Comparison of ENCODE assay signal across 11 cellular contexts in genomic region chr4:16598241-16599224, GRCh38.
DNase-seq lines count a peak whose midpoint lies in the region; ATAC-seq and TF ChIP-seq lines count a peak whose summit lies in the region.
"Had no signal": no experiment of that assay in that cellular context is flagged by ENCODE, and none has a peak within 500 bp of the region (broad histone marks: within the 10 kb centered on the region; RNA-seq: fewer than 3 reads in every experiment).

No MANE protein-coding gene starts in this region.

- H3K9me3 Mint-ChIP-seq in GM23338 (no peaks in the 10 kb centered on the region), endothelial cell (ENCODE audit: unreplicated experiment) (no peaks in the 10 kb centered on the region)
- H3K9me3 Mint-ChIP-seq in activated T-helper 1 cell treated with anti-CD3 and anti-CD28 coated beads, Interleukin-12 subunit alpha, Interleukin-12 subunit beta, Interleukin-2, Interleukin-4 antibody, amounts not matched to agents 30 ng/mL and 10 ng/mL and 1 ng/mL, durations not matched to agents 14 hours and 24 hours and 36 hours = no peaks in the 10 kb centered on the region
- H3K9me3 Mint-ChIP-seq: activated naive CD4-positive, alpha-beta T cell treated with anti-CD3 and anti-CD28 coated beads, Interleukin-2, amount 50 U/mL, for 72 hours had no signal

- H3K4me3 Mint-ChIP-seq in GM23338 (no peak overlapping the region), endothelial cell (ENCODE audit: unreplicated experiment) (peak overlapping the region; percentile 31)
- H3K4me3 Mint-ChIP-seq in activated T-helper 1 cell treated with anti-CD3 and anti-CD28 coated beads, Interleukin-12 subunit alpha, Interleukin-12 subunit beta, Interleukin-2, Interleukin-4 antibody, amounts not matched to agents 30 ng/mL and 10 ng/mL and 1 ng/mL, durations not matched to agents 14 hours and 24 hours and 36 hours = no peak overlapping the region

- no peak for TF ChIP-seq CTCF in GM23338 (conservative IDR thresholded peaks at IDR 0.05; ENCODE audit: low read depth in 2 of 2)
- TF ChIP-seq CTCF in endothelial cell (IDR thresholded peaks at IDR 0.05; ENCODE audit: unreplicated experiment) = no peak
- TF ChIP-seq CTCF in neural cell (IDR thresholded peaks at IDR 0.05; ENCODE audit: poor library complexity, severe bottlenecking) = no peak

- peaks cover 16% of the 10 kb centered on the region for H3K4me1 ChIP-seq in GM23338 (ENCODE audit: insufficient read depth)
- peaks cover 5% of the 10 kb centered on the region for H3K4me1 ChIP-seq in SJSA1 (replicated peaks)

- H3K79me2 ChIP-seq in GM23338 (replicated peaks; ENCODE audit: insufficient read depth) (no peaks in the 10 kb centered on the region), neural cell (replicated peaks; ENCODE audit: insufficient read depth, low read length) (no peaks in the 10 kb centered on the region)

- H3K4me3 ChIP-seq in GM23338 (no peak overlapping the region), SJSA1 (no peak overlapping the region), neural cell (ENCODE audit: low read length) (no peak overlapping the region)

- no peaks in the 10 kb centered on the region for H3K9me3 ChIP-seq in SJSA1 (replicated peaks)
- H3K9me3 ChIP-seq in neural cell (ENCODE audit: low read length) = no peaks in the 10 kb centered on the region

- H3K27ac ChIP-seq in GM23338 (ENCODE audit: low read depth) (peak overlapping the region; percentile 16; the same call in 1 of the 2 replicates), SJSA1 (peak overlapping the region; percentile 37), neural cell (ENCODE audit: low read length) (peak overlapping the region; percentile 63)

- H3F3A ChIP-seq in GM23338 (replicated peaks; ENCODE audit: low read depth) = no peaks in the 10 kb centered on the region
- no peaks in the 10 kb centered on the region for H3F3A ChIP-seq in neural cell (ENCODE audit: insufficient read depth, low read length, poor library complexity, severe bottlenecking)

- H3K36me3 ChIP-seq in GM23338 (ENCODE audit: insufficient read depth) (no peaks in the 10 kb centered on the region), SJSA1 (no peaks in the 10 kb centered on the region), neural cell (ENCODE audit: insufficient read depth, low read length) (no peaks in the 10 kb centered on the region)

- no peak for ATAC-seq in GM23338
- ATAC-seq: activated naive CD4-positive, alpha-beta T cell treated with anti-CD3 and anti-CD28 coated beads, Interleukin-2, amount 50 U/mL, for 72 hours had no signal

- H3K27ac Mint-ChIP-seq in GM23338 (peak overlapping the region; percentile 70), endothelial cell (ENCODE audit: unreplicated experiment) (peak overlapping the region; percentile 98)
- no peak overlapping the region for H3K27ac Mint-ChIP-seq in activated T-helper 1 cell treated with anti-CD3 and anti-CD28 coated beads, Interleukin-12 subunit alpha, Interleukin-12 subunit beta, Interleukin-2, Interleukin-4 antibody, amounts not matched to agents 30 ng/mL and 10 ng/mL and 1 ng/mL, durations not matched to agents 14 hours and 24 hours and 36 hours
- H3K27ac Mint-ChIP-seq: activated naive CD4-positive, alpha-beta T cell treated with anti-CD3 and anti-CD28 coated beads, Interleukin-2, amount 50 U/mL, for 72 hours had no signal

- H3K4me2 ChIP-seq in GM23338 (no peak overlapping the region), neural cell (ENCODE audit: low read length) (no peak overlapping the region)

- no peaks in the 10 kb centered on the region for H3K27me3 ChIP-seq in GM23338 (ENCODE audit: insufficient read depth)
- no peaks in the 10 kb centered on the region for H3K27me3 ChIP-seq in SJSA1 (replicated peaks)
- no peaks in the 10 kb centered on the region for H3K27me3 ChIP-seq in neural cell (ENCODE audit: insufficient read depth, low read depth, low read length)

- intact Hi-C loops in activated T-helper 1 cell treated with anti-CD3 and anti-CD28 coated beads, Interleukin-12 subunit alpha, Interleukin-12 subunit beta, Interleukin-2, Interleukin-4 antibody, amounts not matched to agents 30 ng/mL and 10 ng/mL and 1 ng/mL, durations not matched to agents 14 hours and 24 hours and 36 hours (cut with micrococcal nuclease) = no loop called here

- no peak for TF ChIP-seq RAD21 in neural cell (conservative IDR thresholded peaks at IDR 0.05)

- H3K4me1 Mint-ChIP-seq in GM23338 (peaks cover 21% of the 10 kb centered on the region), endothelial cell (ENCODE audit: unreplicated experiment) (peaks cover 19% of the 10 kb centered on the region)
- H3K4me1 Mint-ChIP-seq in activated T-helper 1 cell treated with anti-CD3 and anti-CD28 coated beads, Interleukin-12 subunit alpha, Interleukin-12 subunit beta, Interleukin-2, Interleukin-4 antibody, amounts not matched to agents 30 ng/mL and 10 ng/mL and 1 ng/mL, durations not matched to agents 14 hours and 24 hours and 36 hours (ENCODE audit: low read depth) = no peaks in the 10 kb centered on the region

- no peak for TF ChIP-seq EP300 in neural cell (conservative IDR thresholded peaks at IDR 0.05; ENCODE audit: poor library complexity, severe bottlenecking)

- H3K9me2 ChIP-seq in GM23338 (ENCODE audit: insufficient read depth) = no peaks in the 10 kb centered on the region; the same call in 1 of the 2 replicates
- H3K9me2 ChIP-seq in neural cell (ENCODE audit: insufficient read depth, low read length) = no peaks in the 10 kb centered on the region

- H3K27me3 Mint-ChIP-seq in GM23338 (ENCODE audit: insufficient read depth, low read depth, poor library complexity) (no peaks in the 10 kb centered on the region), endothelial cell (ENCODE audit: unreplicated experiment) (peaks cover 9% of the 10 kb centered on the region)
- no peaks in the 10 kb centered on the region for H3K27me3 Mint-ChIP-seq in activated T-helper 1 cell treated with anti-CD3 and anti-CD28 coated beads, Interleukin-12 subunit alpha, Interleukin-12 subunit beta, Interleukin-2, Interleukin-4 antibody, amounts not matched to agents 30 ng/mL and 10 ng/mL and 1 ng/mL, durations not matched to agents 14 hours and 24 hours and 36 hours (ENCODE audit: insufficient read depth)

- H2AFZ ChIP-seq in GM23338 (no peak overlapping the region), neural cell (ENCODE audit: low read depth, low read length) (peak overlapping the region; percentile 3)

- 0 out of 2 replicates have a peak, but pooled peaks cover 2% of the 10 kb centered on the region for H4K20me1 ChIP-seq in GM23338 (replicated peaks; ENCODE audit: insufficient read depth)
- no peaks in the 10 kb centered on the region for H4K20me1 ChIP-seq in neural cell (ENCODE audit: insufficient read depth)

- DNase-seq in GM23338 (ENCODE audit: low spot score) (no peak), SJSA1 (ENCODE audit: low read depth in 1 of 2, low spot score in 2 of 2) (peak in 1 of 2 experiments; percentile 12), endothelial cell (ENCODE audit: low spot score) (no peak), germinal center (ENCODE audit: low spot score) (no peak), CD1c-positive myeloid dendritic cell (ENCODE audit: extremely low spot score) (no peak), NCI-H1105 treated with DMSO at 0.1 percent for 48 hours (lab: John Stamatoyannopoulos, UW) (no peak)
- no peak for DNase-seq in activated T-helper 1 cell treated with anti-CD3 and anti-CD28 coated beads, Interleukin-12 subunit alpha, Interleukin-12 subunit beta, Interleukin-2, Interleukin-4 antibody, amounts not matched to agents 30 ng/mL and 10 ng/mL and 1 ng/mL, durations not matched to agents 14 hours and 24 hours and 36 hours (ENCODE audit: low spot score)
- DNase-seq: COR-L47, NCI-H524 had no signal

- H3K36me3 Mint-ChIP-seq in GM23338 (ENCODE audit: low read depth) (no peaks in the 10 kb centered on the region), endothelial cell (ENCODE audit: low read depth, unreplicated experiment) (peaks cover 9% of the 10 kb centered on the region)
- H3K36me3 Mint-ChIP-seq in activated T-helper 1 cell treated with anti-CD3 and anti-CD28 coated beads, Interleukin-12 subunit alpha, Interleukin-12 subunit beta, Interleukin-2, Interleukin-4 antibody, amounts not matched to agents 30 ng/mL and 10 ng/mL and 1 ng/mL, durations not matched to agents 14 hours and 24 hours and 36 hours (ENCODE audit: low read depth) = no peaks in the 10 kb centered on the region
- H3K36me3 Mint-ChIP-seq: activated naive CD4-positive, alpha-beta T cell treated with anti-CD3 and anti-CD28 coated beads, Interleukin-2, amount 50 U/mL, for 72 hours had no signal

- H3K9ac ChIP-seq in neural cell (ENCODE audit: low read length) = no peak overlapping the region

TF ChIP-seq in GM23338, 12 proteins besides CTCF, POLR2A, EP300 and RAD21 (continues in another document):
- TF ChIP-seq POLR2AphosphoS5 (IDR thresholded peaks at IDR 0.05; ENCODE audit: low read depth) (no peak), ETS1 (IDR thresholded peaks at IDR 0.05) (no peak)

TF ChIP-seq in neural cell, 6 proteins besides CTCF, POLR2A, EP300 and RAD21 (continues in another document):
- no peak for TF ChIP-seq POLR2AphosphoS5 (IDR thresholded peaks at IDR 0.05)
- no peak for TF ChIP-seq SMC3 (conservative IDR thresholded peaks at IDR 0.05; ENCODE audit: poor library complexity)
- TF ChIP-seq REST (IDR thresholded peaks at IDR 0.05; ENCODE audit: borderline replicate concordance) = no peak
- no peak for TF ChIP-seq MXI1 (conservative IDR thresholded peaks at IDR 0.05; ENCODE audit: poor library complexity, severe bottlenecking)
- no peak for TF ChIP-seq TAF1 (IDR thresholded peaks at IDR 0.05; ENCODE audit: low read depth)
